In the genomic region with DNA sequence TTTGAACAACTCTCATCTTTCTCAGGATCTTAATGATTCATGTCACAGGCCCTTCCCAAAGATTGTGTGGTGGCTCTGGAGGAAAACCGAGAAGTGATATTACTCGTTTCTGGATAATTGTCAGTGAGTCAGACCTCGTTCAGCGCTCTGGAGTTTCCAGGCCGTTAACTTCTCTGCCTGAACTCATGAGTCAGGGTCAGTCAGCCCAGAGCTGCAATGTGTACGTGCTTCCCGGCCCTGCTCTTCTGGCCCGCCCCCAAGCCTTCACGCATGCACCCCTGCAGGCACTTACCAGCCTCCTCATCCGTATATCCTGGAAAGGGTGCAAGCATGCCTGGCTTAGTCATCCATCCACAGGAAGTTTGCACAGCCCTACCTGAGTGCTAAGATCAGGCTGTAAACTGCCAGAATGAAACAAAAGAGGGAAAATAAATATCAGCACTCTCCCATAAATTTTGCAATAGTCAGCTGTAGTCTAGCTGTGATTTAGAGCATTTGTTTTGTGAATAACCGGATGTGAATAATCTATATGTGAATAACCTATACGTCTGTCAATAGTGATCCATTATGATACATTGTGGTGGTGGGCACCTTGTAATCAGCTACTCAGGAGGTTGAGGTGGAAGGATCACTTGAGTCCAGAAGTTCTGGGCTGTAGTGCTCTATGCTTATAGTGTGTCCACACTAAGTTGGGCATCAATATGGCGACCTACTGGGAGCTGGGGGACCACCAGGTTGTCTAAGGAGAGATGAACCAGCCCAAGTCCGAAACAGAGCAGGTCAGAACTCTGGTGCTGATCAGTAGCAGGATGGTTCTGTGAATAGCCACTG, we compare ENCODE assay signal across 1 cellular context.
TF ChIP-seq lines count a peak whose summit lies in the region.

No MANE protein-coding gene starts in this region.

TF ChIP-seq in K562, 482 proteins besides CTCF, POLR2A, EP300 and RAD21 (continued from another document and continues in another):
- TF ChIP-seq, protein P1, sequence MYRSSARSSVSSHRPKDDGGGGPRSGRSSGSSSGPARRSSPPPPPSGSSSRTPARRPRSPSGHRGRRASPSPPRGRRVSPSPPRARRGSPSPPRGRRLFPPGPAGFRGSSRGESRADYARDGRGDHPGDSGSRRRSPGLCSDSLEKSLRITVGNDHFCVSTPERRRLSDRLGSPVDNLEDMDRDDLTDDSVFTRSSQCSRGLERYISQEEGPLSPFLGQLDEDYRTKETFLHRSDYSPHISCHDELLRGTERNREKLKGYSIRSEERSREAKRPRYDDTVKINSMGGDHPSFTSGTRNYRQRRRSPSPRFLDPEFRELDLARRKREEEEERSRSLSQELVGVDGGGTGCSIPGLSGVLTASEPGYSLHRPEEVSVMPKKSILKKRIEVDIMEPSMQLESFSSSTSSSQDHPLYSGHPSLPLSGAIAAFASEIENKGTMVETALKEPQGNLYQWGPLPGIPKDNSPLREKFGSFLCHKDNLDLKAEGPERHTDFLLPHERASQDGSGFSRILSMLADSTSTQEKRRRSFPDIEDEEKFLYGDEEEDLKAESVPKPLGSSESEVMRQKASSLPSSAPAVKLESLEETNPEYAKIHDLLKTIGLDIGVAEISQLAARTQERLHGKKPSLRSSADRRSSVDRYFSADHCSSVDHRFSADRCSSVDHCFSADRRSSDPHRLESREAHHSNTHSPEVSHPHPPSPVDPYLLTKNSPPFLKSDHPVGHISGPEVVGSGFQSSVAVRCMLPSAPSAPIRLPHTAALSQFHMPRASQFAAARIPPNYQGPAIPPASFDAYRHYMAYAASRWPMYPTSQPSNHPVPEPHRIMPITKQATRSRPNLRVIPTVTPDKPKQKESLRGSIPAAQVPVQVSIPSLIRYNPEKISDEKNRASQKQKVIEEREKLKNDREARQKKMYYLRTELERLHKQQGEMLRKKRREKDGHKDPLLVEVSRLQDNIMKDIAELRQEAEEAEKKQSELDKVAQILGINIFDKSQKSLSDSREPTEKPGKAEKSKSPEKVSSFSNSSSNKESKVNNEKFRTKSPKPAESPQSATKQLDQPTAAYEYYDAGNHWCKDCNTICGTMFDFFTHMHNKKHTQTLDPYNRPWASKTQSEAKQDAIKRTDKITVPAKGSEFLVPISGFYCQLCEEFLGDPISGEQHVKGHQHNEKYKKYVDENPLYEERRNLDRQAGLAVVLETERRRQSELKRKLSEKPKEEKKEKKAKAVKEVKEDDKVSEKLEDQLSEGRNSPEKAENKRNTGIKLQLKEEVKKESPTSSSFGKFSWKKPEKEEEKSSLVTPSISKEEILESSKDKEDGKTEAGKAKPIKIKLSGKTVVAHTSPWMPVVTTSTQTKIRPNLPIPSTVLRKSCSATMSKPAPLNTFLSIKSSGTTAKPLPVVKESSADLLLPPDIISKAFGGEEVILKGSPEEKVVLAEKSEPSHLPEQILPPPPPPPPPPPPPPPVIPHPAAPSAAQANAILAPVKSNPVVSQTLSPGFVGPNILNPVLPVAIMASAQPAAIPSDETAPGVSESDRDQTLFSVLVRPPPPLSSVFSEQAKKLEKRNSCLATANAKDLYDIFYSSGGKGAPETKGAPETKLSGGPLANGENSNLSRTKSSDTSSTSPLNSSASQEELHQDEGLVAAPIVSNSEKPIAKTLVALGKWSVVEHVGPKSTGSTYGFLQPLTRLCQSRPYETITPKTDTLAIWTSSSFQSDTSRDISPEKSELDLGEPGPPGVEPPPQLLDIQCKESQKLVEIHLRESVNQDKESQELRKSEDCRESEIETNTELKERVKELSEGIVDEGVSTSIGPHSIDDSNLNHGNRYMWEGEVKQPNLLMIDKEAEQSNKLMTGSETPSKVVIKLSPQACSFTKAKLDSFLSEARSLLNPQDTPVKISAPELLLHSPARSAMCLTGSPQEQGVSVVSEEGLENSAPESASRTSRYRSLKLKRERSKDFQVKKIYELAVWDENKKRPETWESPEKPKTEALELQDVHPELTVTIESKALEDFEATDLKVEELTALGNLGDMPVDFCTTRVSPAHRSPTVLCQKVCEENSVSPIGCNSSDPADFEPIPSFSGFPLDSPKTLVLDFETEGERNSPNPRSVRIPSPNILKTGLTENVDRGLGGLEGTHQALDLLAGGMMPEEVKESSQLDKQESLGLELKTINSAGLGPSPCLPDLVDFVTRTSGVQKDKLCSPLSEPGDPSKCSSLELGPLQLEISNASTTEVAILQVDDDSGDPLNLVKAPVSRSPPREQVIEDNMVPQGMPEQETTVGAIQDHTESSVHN (IDR thresholded peaks at IDR 0.05; ENCODE audit: borderline replicate concordance in 1 of 2, low read depth in 1 of 2): 0 out of 4 replicates have a peak, but pooled peaks of 1 of the 2 experiments have one; percentile 53
- TF ChIP-seq ZNF253 (CRISPR knock-in tag; conservative IDR thresholded peaks at IDR 0.05) (no peak), ZNF263 (CRISPR knock-in tag; IDR thresholded peaks at IDR 0.05; ENCODE audit: borderline replicate concordance) (no peak), TCF7L2 (IDR thresholded peaks at IDR 0.05; ENCODE audit: low read depth, low read length) (no peak), ZC3H4 (CRISPR knock-in tag; IDR thresholded peaks at IDR 0.05; ENCODE audit: borderline replicate concordance) (no peak), TEAD4 (IDR thresholded peaks at IDR 0.05; ENCODE audit: low read length) (peak; percentile 45; the same call in 1 of the 2 replicates), TEAD4 (CRISPR knock-in tag; IDR thresholded peaks at IDR 0.05; ENCODE audit: borderline replicate concordance) (no peak), KLF16 (IDR thresholded peaks at IDR 0.05) (no peak), DNMT1 (IDR thresholded peaks at IDR 0.05) (no peak), ZNF586 (CRISPR knock-in tag; conservative IDR thresholded peaks at IDR 0.05) (no peak), SMAD3 (CRISPR knock-in tag; conservative IDR thresholded peaks at IDR 0.05) (no peak), REST (CRISPR knock-in tag; IDR thresholded peaks at IDR 0.05; ENCODE audit: low read depth) (no peak), ILK (tag; IDR thresholded peaks at IDR 0.05; ENCODE audit: borderline replicate concordance, low read depth) (no peak), CAMTA2 (CRISPR knock-in tag; conservative IDR thresholded peaks at IDR 0.05) (no peak), CBX2 (IDR thresholded peaks at IDR 0.05; ENCODE audit: insufficient read depth, low read length, poor library complexity, severe bottlenecking) (no peak), GTF2E2 (tag; IDR thresholded peaks at IDR 0.05) (no peak), PRMT5 (CRISPR knock-in tag; IDR thresholded peaks at IDR 0.05) (no peak), EZH2 (IDR thresholded peaks at IDR 0.05; ENCODE audit: borderline replicate concordance, low read depth, low read length) (no peak), E4F1 (CRISPR knock-in tag; IDR thresholded peaks at IDR 0.05; ENCODE audit: borderline replicate concordance) (no peak), BRD4 (IDR thresholded peaks at IDR 0.05) (no peak), POLR2AphosphoS2 (IDR thresholded peaks at IDR 0.05; ENCODE audit: low read length) (no peak)
- TF ChIP-seq, protein P2, sequence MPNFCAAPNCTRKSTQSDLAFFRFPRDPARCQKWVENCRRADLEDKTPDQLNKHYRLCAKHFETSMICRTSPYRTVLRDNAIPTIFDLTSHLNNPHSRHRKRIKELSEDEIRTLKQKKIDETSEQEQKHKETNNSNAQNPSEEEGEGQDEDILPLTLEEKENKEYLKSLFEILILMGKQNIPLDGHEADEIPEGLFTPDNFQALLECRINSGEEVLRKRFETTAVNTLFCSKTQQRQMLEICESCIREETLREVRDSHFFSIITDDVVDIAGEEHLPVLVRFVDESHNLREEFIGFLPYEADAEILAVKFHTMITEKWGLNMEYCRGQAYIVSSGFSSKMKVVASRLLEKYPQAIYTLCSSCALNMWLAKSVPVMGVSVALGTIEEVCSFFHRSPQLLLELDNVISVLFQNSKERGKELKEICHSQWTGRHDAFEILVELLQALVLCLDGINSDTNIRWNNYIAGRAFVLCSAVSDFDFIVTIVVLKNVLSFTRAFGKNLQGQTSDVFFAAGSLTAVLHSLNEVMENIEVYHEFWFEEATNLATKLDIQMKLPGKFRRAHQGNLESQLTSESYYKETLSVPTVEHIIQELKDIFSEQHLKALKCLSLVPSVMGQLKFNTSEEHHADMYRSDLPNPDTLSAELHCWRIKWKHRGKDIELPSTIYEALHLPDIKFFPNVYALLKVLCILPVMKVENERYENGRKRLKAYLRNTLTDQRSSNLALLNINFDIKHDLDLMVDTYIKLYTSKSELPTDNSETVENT (CRISPR knock-in tag; IDR thresholded peaks at IDR 0.05): no peak
- TF ChIP-seq, protein P3, sequence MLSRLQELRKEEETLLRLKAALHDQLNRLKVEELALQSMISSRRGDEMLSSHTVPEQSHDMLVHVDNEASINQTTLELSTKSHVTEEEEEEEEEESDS (CRISPR knock-in tag; IDR thresholded peaks at IDR 0.05): no peak
- TF ChIP-seq, protein P4, sequence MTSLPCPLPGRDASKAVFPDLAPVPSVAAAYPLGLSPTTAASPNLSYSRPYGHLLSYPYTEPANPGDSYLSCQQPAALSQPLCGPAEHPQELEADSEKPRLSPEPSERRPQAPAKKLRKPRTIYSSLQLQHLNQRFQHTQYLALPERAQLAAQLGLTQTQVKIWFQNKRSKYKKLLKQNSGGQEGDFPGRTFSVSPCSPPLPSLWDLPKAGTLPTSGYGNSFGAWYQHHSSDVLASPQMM (CRISPR knock-in tag; IDR thresholded peaks at IDR 0.05): no peak
- TF ChIP-seq, protein P5, sequence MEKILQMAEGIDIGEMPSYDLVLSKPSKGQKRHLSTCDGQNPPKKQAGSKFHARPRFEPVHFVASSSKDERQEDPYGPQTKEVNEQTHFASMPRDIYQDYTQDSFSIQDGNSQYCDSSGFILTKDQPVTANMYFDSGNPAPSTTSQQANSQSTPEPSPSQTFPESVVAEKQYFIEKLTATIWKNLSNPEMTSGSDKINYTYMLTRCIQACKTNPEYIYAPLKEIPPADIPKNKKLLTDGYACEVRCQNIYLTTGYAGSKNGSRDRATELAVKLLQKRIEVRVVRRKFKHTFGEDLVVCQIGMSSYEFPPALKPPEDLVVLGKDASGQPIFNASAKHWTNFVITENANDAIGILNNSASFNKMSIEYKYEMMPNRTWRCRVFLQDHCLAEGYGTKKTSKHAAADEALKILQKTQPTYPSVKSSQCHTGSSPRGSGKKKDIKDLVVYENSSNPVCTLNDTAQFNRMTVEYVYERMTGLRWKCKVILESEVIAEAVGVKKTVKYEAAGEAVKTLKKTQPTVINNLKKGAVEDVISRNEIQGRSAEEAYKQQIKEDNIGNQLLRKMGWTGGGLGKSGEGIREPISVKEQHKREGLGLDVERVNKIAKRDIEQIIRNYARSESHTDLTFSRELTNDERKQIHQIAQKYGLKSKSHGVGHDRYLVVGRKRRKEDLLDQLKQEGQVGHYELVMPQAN (IDR thresholded peaks at IDR 0.05; ENCODE audit: borderline replicate concordance): no peak; the same call in 1 of the 2 replicates
- TF ChIP-seq, protein P6, sequence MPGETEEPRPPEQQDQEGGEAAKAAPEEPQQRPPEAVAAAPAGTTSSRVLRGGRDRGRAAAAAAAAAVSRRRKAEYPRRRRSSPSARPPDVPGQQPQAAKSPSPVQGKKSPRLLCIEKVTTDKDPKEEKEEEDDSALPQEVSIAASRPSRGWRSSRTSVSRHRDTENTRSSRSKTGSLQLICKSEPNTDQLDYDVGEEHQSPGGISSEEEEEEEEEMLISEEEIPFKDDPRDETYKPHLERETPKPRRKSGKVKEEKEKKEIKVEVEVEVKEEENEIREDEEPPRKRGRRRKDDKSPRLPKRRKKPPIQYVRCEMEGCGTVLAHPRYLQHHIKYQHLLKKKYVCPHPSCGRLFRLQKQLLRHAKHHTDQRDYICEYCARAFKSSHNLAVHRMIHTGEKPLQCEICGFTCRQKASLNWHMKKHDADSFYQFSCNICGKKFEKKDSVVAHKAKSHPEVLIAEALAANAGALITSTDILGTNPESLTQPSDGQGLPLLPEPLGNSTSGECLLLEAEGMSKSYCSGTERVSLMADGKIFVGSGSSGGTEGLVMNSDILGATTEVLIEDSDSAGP (CRISPR knock-in tag; IDR thresholded peaks at IDR 0.05): no peak
- TF ChIP-seq, protein P7, sequence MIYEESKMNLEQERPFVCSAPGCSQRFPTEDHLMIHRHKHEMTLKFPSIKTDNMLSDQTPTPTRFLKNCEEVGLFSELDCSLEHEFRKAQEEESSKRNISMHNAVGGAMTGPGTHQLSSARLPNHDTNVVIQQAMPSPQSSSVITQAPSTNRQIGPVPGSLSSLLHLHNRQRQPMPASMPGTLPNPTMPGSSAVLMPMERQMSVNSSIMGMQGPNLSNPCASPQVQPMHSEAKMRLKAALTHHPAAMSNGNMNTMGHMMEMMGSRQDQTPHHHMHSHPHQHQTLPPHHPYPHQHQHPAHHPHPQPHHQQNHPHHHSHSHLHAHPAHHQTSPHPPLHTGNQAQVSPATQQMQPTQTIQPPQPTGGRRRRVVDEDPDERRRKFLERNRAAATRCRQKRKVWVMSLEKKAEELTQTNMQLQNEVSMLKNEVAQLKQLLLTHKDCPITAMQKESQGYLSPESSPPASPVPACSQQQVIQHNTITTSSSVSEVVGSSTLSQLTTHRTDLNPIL (CRISPR knock-in tag; IDR thresholded peaks at IDR 0.05): no peak
